In the genomic region with DNA sequence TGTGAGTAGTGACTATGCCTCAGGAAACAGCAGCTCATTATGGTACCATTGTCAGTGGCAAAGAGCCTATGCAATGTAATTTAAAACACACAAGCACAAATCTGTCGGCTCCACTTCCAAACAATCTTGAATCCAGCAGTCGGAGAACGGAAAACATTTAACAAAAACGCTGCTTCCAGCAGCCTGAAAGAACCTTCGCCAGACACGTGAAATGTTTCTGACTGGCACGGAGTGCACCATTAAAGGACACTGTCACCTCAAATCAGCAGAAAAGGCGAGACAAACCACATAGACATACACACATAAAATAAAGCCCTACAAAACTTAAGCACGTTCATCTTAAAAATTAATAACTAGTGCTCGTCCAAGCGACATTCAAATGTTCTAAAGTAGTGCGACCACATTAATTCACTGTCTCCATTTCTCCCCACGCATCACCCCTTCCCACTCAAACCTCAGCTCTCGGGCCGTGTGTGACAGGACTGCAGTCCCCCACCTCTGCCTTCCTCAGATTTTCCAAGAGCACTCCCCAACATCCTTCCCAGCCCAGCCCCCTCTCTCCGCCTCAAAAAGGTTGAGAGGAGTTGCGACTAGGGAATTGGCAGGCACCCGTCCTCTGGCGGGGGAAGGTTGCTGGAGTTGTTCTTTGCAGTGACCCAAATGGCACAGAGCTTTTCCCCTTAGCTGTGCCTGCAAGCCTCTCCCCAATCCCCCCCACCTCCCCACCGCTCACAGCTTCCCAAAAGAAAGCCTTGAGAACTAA, we compare ENCODE assay signal across 1 cellular context.
TF ChIP-seq lines count a peak whose summit lies in the region.

No MANE protein-coding gene starts in this region.

TF ChIP-seq in GM23338, 12 proteins besides CTCF, POLR2A, EP300 and RAD21:
- no peak for TF ChIP-seq ZNF462 (CRISPR knock-in tag; IDR thresholded peaks at IDR 0.05)
- TF ChIP-seq STAT1 (IDR thresholded peaks at IDR 0.05; ENCODE audit: unreplicated experiment): no peak
- no peak for TF ChIP-seq ZNF331 (CRISPR knock-in tag; IDR thresholded peaks at IDR 0.05; ENCODE audit: low read depth)
- TF ChIP-seq JUNB (IDR thresholded peaks at IDR 0.05; ENCODE audit: unreplicated experiment): no peak
- TF ChIP-seq EZH2phosphoT487 (IDR thresholded peaks at IDR 0.05; ENCODE audit: unreplicated experiment): no peak
- TF ChIP-seq EZH2 (IDR thresholded peaks at IDR 0.05; ENCODE audit: low read depth, unreplicated experiment): no peak
- no peak for TF ChIP-seq ETS1 (IDR thresholded peaks at IDR 0.05)
- TF ChIP-seq NANOG (IDR thresholded peaks at IDR 0.05; ENCODE audit: borderline replicate concordance): no peak
- TF ChIP-seq ZNF114 (CRISPR knock-in tag; IDR thresholded peaks at IDR 0.05): no peak
- no peak for TF ChIP-seq REST (IDR thresholded peaks at IDR 0.05; ENCODE audit: unreplicated experiment)
- TF ChIP-seq POLR2AphosphoS5 (IDR thresholded peaks at IDR 0.05; ENCODE audit: low read depth): no peak
- TF ChIP-seq CREB1 (CRISPR knock-in tag; IDR thresholded peaks at IDR 0.05; ENCODE audit: low read depth): no peak
